In genomic region chr10:27678166-27678565, GRCh38 we compare ENCODE assay signal across 24 cellular contexts.
DNase-seq lines count a peak whose midpoint lies in the region; ATAC-seq and TF ChIP-seq lines count a peak whose summit lies in the region.
"Had no signal": no experiment of that assay in that cellular context is flagged by ENCODE, and none has a peak within 500 bp of the region (broad histone marks: within the 10 kb centered on the region; RNA-seq: fewer than 3 reads in every experiment).

No MANE protein-coding gene starts in this region.

- DNase-seq in adipocyte (ENCODE audit: low read depth), result no peak
- DNase-seq in fibroblast of peridontal ligament (ENCODE audit: extremely low read depth), result peak; percentile 77
- DNase-seq in activated gamma-delta T cell treated with Interleukin-2 at 50 U/mL for 16 hours, result no peak
- DNase-seq: 8988T; ACHN; BE2C; C1 segment of cervical spinal cord; CD4-positive, alpha-beta memory T cell; CD4-positive, CD25-positive, alpha-beta regulatory T cell; CD8-positive, alpha-beta memory T cell; COR-L47; DMS 273 treated with DMSO at 0.1 percent for 48 hours; DMS153; DMS53; DMS79; DND-41; EL; GDM1 had no signal

- ATAC-seq in GM18505 (IDR thresholded peaks at IDR 0.05; ENCODE audit: unreplicated experiment), result no peak
- ATAC-seq in HG03442 (IDR thresholded peaks at IDR 0.05; ENCODE audit: unreplicated experiment), result no peak
- ATAC-seq in GM19463 (IDR thresholded peaks at IDR 0.05; ENCODE audit: unreplicated experiment), result no peak
- ATAC-seq: GM12878 had no signal

- H3K36me3 ChIP-seq in adipocyte (ENCODE audit: control insufficient read depth, insufficient read depth, low read length, severe bottlenecking) (no peaks in the 10 kb centered on the region), stomach smooth muscle (ENCODE audit: control insufficient read depth in 2 of 2, insufficient read depth in 2 of 2, low read length in 2 of 2) (peaks cover 0 to 3% of the 10 kb centered on the region in 2 donors)
- H3K36me3 ChIP-seq: BE2C, BLaER1 had no signal

- peak overlapping the region; percentile 55 for H3K9ac ChIP-seq in adipocyte (ENCODE audit: low read length)
- H3K9ac ChIP-seq in stomach smooth muscle (ENCODE audit: low read length in 2 of 2), result no peak overlapping the region
- H3K9ac ChIP-seq: BLaER1 had no signal

- peak overlapping the region; percentile 18 for H3K27ac ChIP-seq in stomach smooth muscle (ENCODE audit: low read length)
- H3K27ac ChIP-seq: BLaER1 had no signal

- H3K4me3 ChIP-seq in adipocyte (ENCODE audit: low read length) (peak overlapping the region; percentile 61), stomach smooth muscle (ENCODE audit: low read length in 2 of 2) (no peak overlapping the region)
- H3K4me3 ChIP-seq: BLaER1, GM12878 had no signal

- no peaks in the 10 kb centered on the region for H3K9me3 ChIP-seq in adipocyte (ENCODE audit: control insufficient read depth, low read length)
- no peaks in the 10 kb centered on the region for H3K9me3 ChIP-seq in stomach smooth muscle (ENCODE audit: control insufficient read depth in 2 of 2, low read length in 2 of 2)
- H3K9me3 ChIP-seq: BE2C, BLaER1 had no signal

- peaks cover 37% of the 10 kb centered on the region for H3K4me1 ChIP-seq in adipocyte (ENCODE audit: control insufficient read depth, insufficient read depth, low read length)
- peaks cover 27% of the 10 kb centered on the region for H3K4me1 ChIP-seq in stomach smooth muscle (ENCODE audit: control insufficient read depth, insufficient read depth, low read length)
- H3K4me1 ChIP-seq: BE2C, BLaER1 had no signal

- H3K27me3 ChIP-seq in adipocyte (replicated peaks; ENCODE audit: control insufficient read depth, insufficient read depth, low read length), result no peaks in the 10 kb centered on the region
- no peaks in the 10 kb centered on the region for H3K27me3 ChIP-seq in stomach smooth muscle (ENCODE audit: control insufficient read depth in 1 of 2, insufficient read depth in 2 of 2, low read length in 2 of 2)
- H3K27me3 ChIP-seq: BLaER1 had no signal

- no peak for TF ChIP-seq POLR2A in GM18505 (IDR thresholded peaks at IDR 0.05; ENCODE audit: borderline replicate concordance, extremely low read depth, insufficient read depth, insufficient read length)
